1 cellular context compared by ENCODE assay signal in the genomic region with DNA sequence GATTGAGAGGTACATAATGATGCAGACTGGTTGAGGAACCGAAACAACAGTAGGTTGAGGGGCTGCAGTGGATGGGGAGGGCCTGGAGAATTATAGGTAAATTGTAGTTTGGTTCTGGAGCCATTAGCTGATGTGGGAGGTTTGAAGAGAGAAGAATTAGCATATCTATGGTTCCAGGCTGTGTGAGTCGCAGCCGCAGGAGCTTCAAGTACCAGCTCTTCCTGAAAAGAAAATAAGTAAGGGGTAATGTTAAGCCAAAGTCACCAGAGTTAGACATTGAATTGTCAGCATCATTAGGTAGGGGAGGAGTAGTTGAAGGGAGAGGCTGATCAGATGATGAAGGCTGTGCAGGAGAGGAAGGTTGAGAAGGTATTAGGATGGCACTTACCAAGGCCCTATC.
TF ChIP-seq lines count a peak whose summit lies in the region.

No MANE protein-coding gene starts in this region.

TF ChIP-seq in H1, 55 proteins besides CTCF, POLR2A, EP300 and RAD21 (continued from another document):
- TF ChIP-seq ATF3 (IDR thresholded peaks at IDR 0.05; ENCODE audit: insufficient read depth, low read depth, low read length) (no peak), CHD7 (IDR thresholded peaks at IDR 0.05; ENCODE audit: insufficient replicate concordance, low read length) (no peak), FOSL1 (IDR thresholded peaks at IDR 0.05; ENCODE audit: insufficient read depth, low read depth, low read length) (no peak), SIX5 (IDR thresholded peaks at IDR 0.05; ENCODE audit: low read depth, low read length) (no peak), SP1 (IDR thresholded peaks at IDR 0.05; ENCODE audit: low read depth, low read length) (no peak), NANOG (IDR thresholded peaks at IDR 0.05; ENCODE audit: insufficient read depth, low read depth, low read length, poor library complexity, severe bottlenecking) (no peak), GTF2F1 (IDR thresholded peaks at IDR 0.05; ENCODE audit: borderline replicate concordance, low read depth, low read length) (no peak), PHF8 (conservative IDR thresholded peaks at IDR 0.05; ENCODE audit: low read depth, low read length) (no peak)
